15 cellular contexts compared by ENCODE assay signal in the genomic region with DNA sequence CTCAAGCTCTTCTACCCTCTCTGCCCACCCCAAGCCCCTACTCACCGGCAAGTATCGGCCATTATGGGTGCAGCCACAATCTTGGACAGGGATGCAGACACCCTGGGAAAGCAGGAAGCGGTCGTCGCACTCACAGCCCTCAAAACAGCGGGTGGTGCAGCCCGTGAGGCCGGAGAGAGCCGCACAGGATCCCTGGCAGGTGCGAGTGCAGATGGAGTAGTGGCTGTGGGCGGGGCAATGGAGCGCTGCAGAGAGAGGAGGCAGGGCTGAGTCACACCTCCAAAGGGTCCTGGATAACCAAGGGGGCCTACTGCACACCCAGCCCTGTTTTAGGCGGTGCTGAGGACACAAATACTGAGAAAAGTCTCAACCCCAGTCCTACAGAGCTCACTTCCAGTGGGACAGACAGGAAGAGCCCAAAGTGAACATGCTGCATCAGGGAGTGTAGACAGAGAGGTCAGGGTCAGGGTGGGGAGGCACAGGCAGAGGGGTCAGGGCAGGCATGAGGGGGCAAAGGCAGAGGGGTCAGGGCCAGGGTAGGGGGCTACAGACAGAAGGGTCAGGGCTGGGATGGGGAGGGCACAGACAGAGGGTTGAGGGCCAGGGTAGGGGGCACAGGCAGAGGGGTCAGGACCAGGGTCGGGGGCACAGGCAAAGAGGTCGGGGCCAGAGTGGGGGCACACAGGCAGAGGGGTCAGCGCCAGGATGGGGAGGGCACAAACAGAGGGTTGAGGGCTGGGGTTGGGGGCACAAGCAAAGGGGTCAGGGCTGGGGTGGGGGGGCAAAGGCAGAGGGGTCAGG. TPM values are rescaled to one million over a fixed set of nuclear protein-coding genes. Genes with fewer than 3 reads are reported as not detected.
DNase-seq lines count a peak whose midpoint lies in the region; ATAC-seq and TF ChIP-seq lines count a peak whose summit lies in the region.
"Had no signal": no experiment of that assay in that cellular context is flagged by ENCODE, and none has a peak within 500 bp of the region (broad histone marks: within the 10 kb centered on the region; RNA-seq: fewer than 3 reads in every experiment).

No MANE protein-coding gene starts in this region.

- no peaks in the 10 kb centered on the region for H3K4me1 Mint-ChIP-seq in glutamatergic neuron (ENCODE audit: low read depth, unreplicated experiment)
- H3K4me1 Mint-ChIP-seq in activated CD4-positive, alpha-beta T cell treated with anti-CD3 and anti-CD28 coated beads for 36 hours: no peaks in the 10 kb centered on the region
- H3K4me1 Mint-ChIP-seq: activated naive CD4-positive, alpha-beta T cell treated with anti-CD3 and anti-CD28 coated beads, Interleukin-2, amount 10 ng/mL, durations not matched to agents 7 days and 5 days had no signal

- TF ChIP-seq EP300 in Ishikawa (IDR thresholded peaks at IDR 0.05; ENCODE audit: borderline replicate concordance): no peak

- CTCF ChIA-PET in activated CD4-positive, alpha-beta T cell treated with anti-CD3 and anti-CD28 coated beads for 36 hours (lab: Charles Lee): no interaction called here
- CTCF ChIA-PET in HEK293T (lab: Yijun Ruan, JAX): interaction anchor here (1.1 kb wide), 1 partner anchor 27 kb away, joined by 3 read pairs; no protein-coding TSS in a partner anchor

- intact Hi-C loops in activated CD4-positive, alpha-beta T cell treated with anti-CD3 and anti-CD28 coated beads for 36 hours (cut with DNase I, micrococcal nuclease): no loop called here

- DNase-seq in DMS53 treated with DMSO at 0.1 percent for 48 hours (lab: John Stamatoyannopoulos, UW; ENCODE audit: unreplicated experiment) (peak; percentile 40), NCI-H2227 treated with DMSO at 0.1 percent for 48 hours (lab: John Stamatoyannopoulos, UW) (peak; percentile 47), glutamatergic neuron (peak; percentile 67), KG1 (lab: John Stamatoyannopoulos, UW) (no peak), kidney tubule cell (ENCODE audit: low spot score) (no peak), HEK293T (ENCODE audit: extremely low spot score) (no peak)
- no peak for DNase-seq in activated CD4-positive, alpha-beta T cell treated with anti-CD3 and anti-CD28 coated beads for 36 hours
- DNase-seq: activated naive CD4-positive, alpha-beta T cell treated with anti-CD3 and anti-CD28 coated beads, Interleukin-2, amount 10 ng/mL, durations not matched to agents 7 days and 5 days; EL; mammary epithelial cell; right cardiac atrium; stimulated activated CD4-positive, alpha-beta T cell treated with anti-CD3 and anti-CD28 coated beads, Interleukin-2, amount 100 ng/mL, for 24 hours had no signal

- H3K9me3 Mint-ChIP-seq in glutamatergic neuron (ENCODE audit: unreplicated experiment): peaks cover 1% of the 10 kb centered on the region
- no peaks in the 10 kb centered on the region for H3K9me3 Mint-ChIP-seq in activated CD4-positive, alpha-beta T cell treated with anti-CD3 and anti-CD28 coated beads for 36 hours (ENCODE audit: low read depth)
- H3K9me3 Mint-ChIP-seq: activated naive CD4-positive, alpha-beta T cell treated with anti-CD3 and anti-CD28 coated beads, Interleukin-2, amount 10 ng/mL, durations not matched to agents 7 days and 5 days had no signal

- no peak overlapping the region for H3K27ac Mint-ChIP-seq in glutamatergic neuron (ENCODE audit: unreplicated experiment)
- H3K27ac Mint-ChIP-seq in activated CD4-positive, alpha-beta T cell treated with anti-CD3 and anti-CD28 coated beads for 36 hours: no peak overlapping the region
- H3K27ac Mint-ChIP-seq: activated naive CD4-positive, alpha-beta T cell treated with anti-CD3 and anti-CD28 coated beads, Interleukin-2, amount 10 ng/mL, durations not matched to agents 7 days and 5 days had no signal

- no peak overlapping the region for H3K4me3 Mint-ChIP-seq in glutamatergic neuron (ENCODE audit: unreplicated experiment)
- no peak overlapping the region for H3K4me3 Mint-ChIP-seq in activated CD4-positive, alpha-beta T cell treated with anti-CD3 and anti-CD28 coated beads for 36 hours
- H3K4me3 Mint-ChIP-seq: activated naive CD4-positive, alpha-beta T cell treated with anti-CD3 and anti-CD28 coated beads, Interleukin-2, amount 10 ng/mL, durations not matched to agents 7 days and 5 days had no signal

- POLR2A ChIA-PET in activated CD4-positive, alpha-beta T cell treated with anti-CD3 and anti-CD28 coated beads for 36 hours (lab: Charles Lee): no interaction called here
- POLR2A ChIA-PET in HEK293T (lab: Yijun Ruan, JAX): no interaction called here

- no peak for TF ChIP-seq CTCF in glutamatergic neuron (IDR thresholded peaks at IDR 0.05; ENCODE audit: partially characterized antibody, unreplicated experiment)

- TF ChIP-seq RAD21 in Ishikawa (IDR thresholded peaks at IDR 0.05; ENCODE audit: low read depth): no peak

- H3K36me3 Mint-ChIP-seq in glutamatergic neuron (ENCODE audit: unreplicated experiment): no peaks in the 10 kb centered on the region
- peaks cover 4% of the 10 kb centered on the region for H3K36me3 Mint-ChIP-seq in activated CD4-positive, alpha-beta T cell treated with anti-CD3 and anti-CD28 coated beads for 36 hours (ENCODE audit: low read depth)
- H3K36me3 Mint-ChIP-seq: activated naive CD4-positive, alpha-beta T cell treated with anti-CD3 and anti-CD28 coated beads, Interleukin-2, amount 10 ng/mL, durations not matched to agents 7 days and 5 days had no signal

- no peaks in the 10 kb centered on the region for H3K27me3 Mint-ChIP-seq in glutamatergic neuron (ENCODE audit: unreplicated experiment)
- H3K27me3 Mint-ChIP-seq in activated CD4-positive, alpha-beta T cell treated with anti-CD3 and anti-CD28 coated beads for 36 hours: no peaks in the 10 kb centered on the region
- H3K27me3 Mint-ChIP-seq: activated naive CD4-positive, alpha-beta T cell treated with anti-CD3 and anti-CD28 coated beads, Interleukin-2, amount 10 ng/mL, durations not matched to agents 7 days and 5 days had no signal

- ATAC-seq in activated CD4-positive, alpha-beta T cell treated with anti-CD3 and anti-CD28 coated beads for 36 hours: no peak
- ATAC-seq: GM12878, HepG2, right cardiac atrium had no signal

TF ChIP-seq in Ishikawa, 13 proteins besides CTCF, POLR2A, EP300 and RAD21 (continues in another document):
- TF ChIP-seq, protein P1, sequence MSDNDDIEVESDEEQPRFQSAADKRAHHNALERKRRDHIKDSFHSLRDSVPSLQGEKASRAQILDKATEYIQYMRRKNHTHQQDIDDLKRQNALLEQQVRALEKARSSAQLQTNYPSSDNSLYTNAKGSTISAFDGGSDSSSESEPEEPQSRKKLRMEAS (IDR thresholded peaks at IDR 0.05): 0 out of 2 replicates have a peak, but pooled peaks have one; percentile 24

TF ChIP-seq in HEK293T, 16 proteins besides CTCF, POLR2A, EP300 and RAD21:
- TF ChIP-seq FOXM1 (IDR thresholded peaks at IDR 0.05; ENCODE audit: borderline replicate concordance): no peak
- TF ChIP-seq SP1 (IDR thresholded peaks at IDR 0.05): no peak
- TF ChIP-seq FOXA1 (IDR thresholded peaks at IDR 0.05): no peak
- no peak for TF ChIP-seq ZNF384 (IDR thresholded peaks at IDR 0.05)
- TF ChIP-seq FOXK2 (IDR thresholded peaks at IDR 0.05): no peak
- TF ChIP-seq LEF1 (IDR thresholded peaks at IDR 0.05; ENCODE audit: borderline replicate concordance): no peak
- TF ChIP-seq CTBP1 (IDR thresholded peaks at IDR 0.05; ENCODE audit: borderline replicate concordance): no peak
- TF ChIP-seq BHLHE40 (IDR thresholded peaks at IDR 0.05; ENCODE audit: borderline replicate concordance): no peak
- TF ChIP-seq HDGF (IDR thresholded peaks at IDR 0.05; ENCODE audit: borderline replicate concordance): no peak
- TF ChIP-seq SUZ12 (IDR thresholded peaks at IDR 0.05): no peak
- TF ChIP-seq, protein P2, sequence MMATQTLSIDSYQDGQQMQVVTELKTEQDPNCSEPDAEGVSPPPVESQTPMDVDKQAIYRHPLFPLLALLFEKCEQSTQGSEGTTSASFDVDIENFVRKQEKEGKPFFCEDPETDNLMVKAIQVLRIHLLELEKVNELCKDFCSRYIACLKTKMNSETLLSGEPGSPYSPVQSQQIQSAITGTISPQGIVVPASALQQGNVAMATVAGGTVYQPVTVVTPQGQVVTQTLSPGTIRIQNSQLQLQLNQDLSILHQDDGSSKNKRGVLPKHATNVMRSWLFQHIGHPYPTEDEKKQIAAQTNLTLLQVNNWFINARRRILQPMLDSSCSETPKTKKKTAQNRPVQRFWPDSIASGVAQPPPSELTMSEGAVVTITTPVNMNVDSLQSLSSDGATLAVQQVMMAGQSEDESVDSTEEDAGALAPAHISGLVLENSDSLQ (IDR thresholded peaks at IDR 0.05): no peak
- no peak for TF ChIP-seq TARDBP (IDR thresholded peaks at IDR 0.05)
- TF ChIP-seq NFRKB (IDR thresholded peaks at IDR 0.05): no peak
- TF ChIP-seq ARNT (IDR thresholded peaks at IDR 0.05): no peak

RNA-seq across cellular contexts. Expression of a gene that starts 24.2 kb away (rescaled TPM):
- 119 TPM for total RNA-seq in glutamatergic neuron (ENCODE audit: unreplicated experiment)
- total RNA-seq in activated CD4-positive, alpha-beta T cell treated with anti-CD3 and anti-CD28 coated beads for 36 hours: 100 to 1,000 TPM; 742 to 890 TPM

RNA-seq across cellular contexts. Expression of a gene that starts 36.4 kb away (rescaled TPM):
- total RNA-seq in glutamatergic neuron (ENCODE audit: unreplicated experiment): 86.3 TPM
- 1 to 10 TPM; 4.8 to 6.9 TPM for total RNA-seq in activated CD4-positive, alpha-beta T cell treated with anti-CD3 and anti-CD28 coated beads for 36 hours

Comparison
In these comparisons a context has a peak if more than half of its experiments do, and no peak if none do; other contexts are left out.
1. DNase-seq: peak in DMS53 treated with DMSO at 0.1 percent for 48 hours (single experiment), NCI-H2227 treated with DMSO at 0.1 percent for 48 hours (single experiment) and glutamatergic neuron (single experiment); none in KG1 (single experiment), kidney tubule cell (single experiment), activated CD4-positive, alpha-beta T cell treated with anti-CD3 and anti-CD28 coated beads for 36 hours (single experiment) and HEK293T (single experiment).
2. RNA of a gene that starts 36.4 kb away (total RNA-seq): 86.3 TPM in glutamatergic neuron (single experiment); 4.8 to 6.9 TPM in activated CD4-positive, alpha-beta T cell treated with anti-CD3 and anti-CD28 coated beads for 36 hours; every median in the first group is over 10 times any median in the second.